Comparison of ENCODE assay signal across 9 cellular contexts in the genomic region with DNA sequence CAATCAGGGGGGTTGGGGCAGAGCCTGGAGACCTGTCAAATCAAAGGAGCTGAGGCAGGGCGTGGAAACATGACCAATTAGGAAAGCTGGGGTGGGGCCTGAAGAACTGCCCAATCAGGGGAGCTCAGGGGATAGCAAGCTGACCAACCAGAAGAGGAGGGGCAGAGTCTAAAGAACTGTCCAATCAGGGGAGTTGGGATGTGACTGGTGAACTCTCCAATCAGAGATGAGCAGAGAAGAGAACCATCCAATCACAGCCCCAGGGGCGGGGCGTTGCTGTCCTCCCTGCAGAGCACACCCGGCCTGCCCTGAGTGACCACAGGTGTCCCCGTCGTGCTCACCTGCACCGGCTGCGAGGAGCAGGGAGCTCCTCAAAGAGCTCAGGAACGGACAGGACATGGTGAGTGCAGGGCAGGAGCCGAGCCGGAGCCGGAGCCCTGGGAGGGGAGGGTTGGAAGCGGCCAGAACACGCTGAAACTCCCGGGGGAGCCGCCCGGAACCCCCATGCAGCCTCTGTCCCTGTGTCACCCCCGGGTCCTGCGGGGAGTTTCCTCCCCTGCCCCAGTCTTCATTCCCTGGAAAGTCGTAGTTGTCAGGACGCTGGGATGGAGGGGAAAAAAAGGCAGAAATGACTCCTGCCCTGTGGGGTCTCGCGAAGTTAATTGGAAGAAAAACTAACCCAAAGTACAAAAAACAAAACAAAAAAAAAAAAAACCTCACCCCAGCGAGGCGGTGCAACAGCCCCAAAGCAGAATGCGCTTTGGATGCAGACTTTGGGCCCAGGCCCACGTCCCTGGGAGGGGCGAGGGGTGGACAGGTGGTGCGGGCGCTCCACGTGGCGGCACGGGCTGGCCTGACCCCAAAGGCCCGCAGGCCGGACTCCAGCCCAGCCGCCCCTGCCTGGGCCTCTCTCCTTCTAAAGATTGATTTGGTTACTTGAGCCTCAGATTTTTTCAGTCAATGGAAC. TPM values are rescaled to one million over a fixed set of nuclear protein-coding genes. Genes with fewer than 3 reads are reported as not detected.
DNase-seq lines count a peak whose midpoint lies in the region; ATAC-seq lines count a peak whose summit lies in the region.
"Had no signal": no experiment of that assay in that cellular context is flagged by ENCODE, and none has a peak within 500 bp of the region (broad histone marks: within the 10 kb centered on the region; RNA-seq: fewer than 3 reads in every experiment).

ZNF556 (plus strand) TSS at position 311 of the 967 bp plus-strand sequence; CDS start at position 398, 87 bp downstream.

- H3K4me3 ChIP-seq in Jurkat, Clone E6-1 (ENCODE audit: low read length), result no peak within 1 kb of the TSS

- ATAC-seq in GM18519 (IDR thresholded peaks at IDR 0.05; ENCODE audit: low FRiP score, unreplicated experiment) (no peak), HG03280 (IDR thresholded peaks at IDR 0.05; ENCODE audit: unreplicated experiment) (no peak), HG03432 (IDR thresholded peaks at IDR 0.05; ENCODE audit: unreplicated experiment) (no peak)

- DNase-seq in DMS 273 (lab: John Stamatoyannopoulos, UW; ENCODE audit: unreplicated experiment), result peak; percentile 99
- DNase-seq in Jurkat, Clone E6-1 (ENCODE audit: low read depth, low spot score), result peak; percentile 59
- DNase-seq in RPMI7951 (ENCODE audit: low read depth), result peak; percentile 96
- peak; percentile 14 for DNase-seq in iPS-NIHi7 (ENCODE audit: extremely low spot score)
- DNase-seq in NCI-H1694 treated with DMSO at 0.1 percent for 48 hours (lab: John Stamatoyannopoulos, UW), result no peak

RNA-seq across cellular contexts. Expression of gene ZNF556, which starts in this region (rescaled TPM):
- polyA plus RNA-seq in Jurkat, Clone E6-1 (2012; ENCODE audit: insufficient read depth, insufficient read length), result not detected
- 0.68 and 1.7 TPM in 2 replicates for total RNA-seq in RPMI7951 (2014; rRNA removed; shearing (Covaris generic))
- total RNA-seq: mucosa of gallbladder had no signal
